In genomic region chr5:137320056-137321045, GRCh38 we compare ENCODE assay signal across 8 cellular contexts.
DNase-seq lines count a peak whose midpoint lies in the region; ATAC-seq and TF ChIP-seq lines count a peak whose summit lies in the region.

No MANE protein-coding gene starts in this region.

- H3K4me1 ChIP-seq in ACC112 (ENCODE audit: control insufficient read depth, insufficient read depth, low read length, unreplicated experiment) (peaks cover 28% of the 10 kb centered on the region), lung (ENCODE audit: control insufficient read depth in 2 of 2, insufficient read depth in 2 of 2, low read length in 2 of 2) (no peaks in the 10 kb centered on the region)

- 3 to 4% methylated on average over 3 of the region's 3 CpGs for WGBS in lung, 2 donors

- no peak overlapping the region for H3K4me3 Mint-ChIP-seq in activated T-helper 1 cell treated with anti-CD3 and anti-CD28 coated beads, Interleukin-12 subunit alpha, Interleukin-12 subunit beta, Interleukin-2, Interleukin-4 antibody, amounts not matched to agents 30 ng/mL and 10 ng/mL and 1 ng/mL, durations not matched to agents 14 hours and 24 hours and 36 hours

- ATAC-seq in lung (ENCODE audit: insufficient read depth, low FRiP score): peak; percentile 27
- no peak for ATAC-seq in HG02840 (IDR thresholded peaks at IDR 0.05; ENCODE audit: low FRiP score, unreplicated experiment)

- intact Hi-C loops in dorsolateral prefrontal cortex (cut with DNase I): loop anchor here (1.0 to 2.0 kb wide), 2 partner anchors 178 to 179 kb away; partner anchors contain the start of gene SPOCK1 (in 2 of the 2)
- intact Hi-C loops in activated T-helper 1 cell treated with anti-CD3 and anti-CD28 coated beads, Interleukin-12 subunit alpha, Interleukin-12 subunit beta, Interleukin-2, Interleukin-4 antibody, amounts not matched to agents 30 ng/mL and 10 ng/mL and 1 ng/mL, durations not matched to agents 14 hours and 24 hours and 36 hours (cut with micrococcal nuclease): loop anchor here (1.0 kb wide), 1 partner anchor 179 kb away; the partner anchor contains the start of gene SPOCK1

- H3K4me3 ChIP-seq in ACC112 (ENCODE audit: low read depth, low read length) (no peak overlapping the region), dorsolateral prefrontal cortex (peak overlapping the region in 1 of 59 donors; percentile 7), lung (no peak overlapping the region)

- peaks cover 0 to 2% of the 10 kb centered on the region in 2 donors for H3K9me3 ChIP-seq in lung (ENCODE audit: control insufficient read depth in 2 of 2, insufficient read depth in 1 of 2, low read length in 1 of 2)

- TF ChIP-seq CTCF in dorsolateral prefrontal cortex (IDR thresholded peaks at IDR 0.05 in 54 of 56, conservative IDR thresholded peaks at IDR 0.05 in 2 of 56; ENCODE audit: low read depth in 1 of 56, partially characterized antibody in 56 of 56) (peak; percentile 65 to 92 (median 84)), lung (IDR thresholded peaks at IDR 0.05; ENCODE audit: control extremely low read depth, extremely low read depth) (peak; percentile 61)

- H3K27me3 ChIP-seq in ACC112 (ENCODE audit: insufficient read depth, low read length) (no peaks in the 10 kb centered on the region), dorsolateral prefrontal cortex (no peaks in the 10 kb centered on the region), lung (ENCODE audit: control insufficient read depth, insufficient read depth) (no peaks in the 10 kb centered on the region)

- H3K27ac ChIP-seq in ACC112 (ENCODE audit: low read depth, low read length): peak overlapping the region; percentile 8
- H3K27ac ChIP-seq in dorsolateral prefrontal cortex: peak overlapping the region in 17 of 59 donors; percentile 5 to 81 (median 51)
- no peak overlapping the region for H3K27ac ChIP-seq in lung (ENCODE audit: low read depth in 1 of 2, low read length in 1 of 2)

- no peaks in the 10 kb centered on the region for H3K4me1 Mint-ChIP-seq in activated T-helper 1 cell treated with anti-CD3 and anti-CD28 coated beads, Interleukin-12 subunit alpha, Interleukin-12 subunit beta, Interleukin-2, Interleukin-4 antibody, amounts not matched to agents 30 ng/mL and 10 ng/mL and 1 ng/mL, durations not matched to agents 14 hours and 24 hours and 36 hours (ENCODE audit: low read depth)

- H2AFZ ChIP-seq in ACC112 (ENCODE audit: low read length, unreplicated experiment): peak overlapping the region; percentile 67

- peak; percentile 35 for DNase-seq in GM04504 (ENCODE audit: low read depth)
- DNase-seq in LHCN-M2 (ENCODE audit: low read depth): peak; percentile 65
- DNase-seq in RPMI8226: peak; percentile 38
- DNase-seq in dorsolateral prefrontal cortex: peak in 1 of 10 donors; percentile 51
- peak; percentile 37 for DNase-seq in lung (ENCODE audit: low spot score)
- DNase-seq in activated T-helper 1 cell treated with anti-CD3 and anti-CD28 coated beads, Interleukin-12 subunit alpha, Interleukin-12 subunit beta, Interleukin-2, Interleukin-4 antibody, amounts not matched to agents 30 ng/mL and 10 ng/mL and 1 ng/mL, durations not matched to agents 14 hours and 24 hours and 36 hours (ENCODE audit: low spot score): no peak

- H3K27me3 Mint-ChIP-seq in activated T-helper 1 cell treated with anti-CD3 and anti-CD28 coated beads, Interleukin-12 subunit alpha, Interleukin-12 subunit beta, Interleukin-2, Interleukin-4 antibody, amounts not matched to agents 30 ng/mL and 10 ng/mL and 1 ng/mL, durations not matched to agents 14 hours and 24 hours and 36 hours (ENCODE audit: insufficient read depth): peaks cover 9% of the 10 kb centered on the region

- no peak overlapping the region for H3K27ac Mint-ChIP-seq in activated T-helper 1 cell treated with anti-CD3 and anti-CD28 coated beads, Interleukin-12 subunit alpha, Interleukin-12 subunit beta, Interleukin-2, Interleukin-4 antibody, amounts not matched to agents 30 ng/mL and 10 ng/mL and 1 ng/mL, durations not matched to agents 14 hours and 24 hours and 36 hours

- no peaks in the 10 kb centered on the region for H3K36me3 ChIP-seq in ACC112 (ENCODE audit: insufficient read depth, low read length)
- no peaks in the 10 kb centered on the region for H3K36me3 ChIP-seq in lung (ENCODE audit: control insufficient read depth in 2 of 2, insufficient read depth in 2 of 2, low read length in 2 of 2)

- peaks cover 4% of the 10 kb centered on the region for H3K79me2 ChIP-seq in ACC112 (ENCODE audit: control insufficient read depth, insufficient read depth, low read length, unreplicated experiment)

- no peaks in the 10 kb centered on the region for H3K9me3 Mint-ChIP-seq in activated T-helper 1 cell treated with anti-CD3 and anti-CD28 coated beads, Interleukin-12 subunit alpha, Interleukin-12 subunit beta, Interleukin-2, Interleukin-4 antibody, amounts not matched to agents 30 ng/mL and 10 ng/mL and 1 ng/mL, durations not matched to agents 14 hours and 24 hours and 36 hours

- H3K36me3 Mint-ChIP-seq in activated T-helper 1 cell treated with anti-CD3 and anti-CD28 coated beads, Interleukin-12 subunit alpha, Interleukin-12 subunit beta, Interleukin-2, Interleukin-4 antibody, amounts not matched to agents 30 ng/mL and 10 ng/mL and 1 ng/mL, durations not matched to agents 14 hours and 24 hours and 36 hours (ENCODE audit: low read depth): no peaks in the 10 kb centered on the region
